In the genomic region with DNA sequence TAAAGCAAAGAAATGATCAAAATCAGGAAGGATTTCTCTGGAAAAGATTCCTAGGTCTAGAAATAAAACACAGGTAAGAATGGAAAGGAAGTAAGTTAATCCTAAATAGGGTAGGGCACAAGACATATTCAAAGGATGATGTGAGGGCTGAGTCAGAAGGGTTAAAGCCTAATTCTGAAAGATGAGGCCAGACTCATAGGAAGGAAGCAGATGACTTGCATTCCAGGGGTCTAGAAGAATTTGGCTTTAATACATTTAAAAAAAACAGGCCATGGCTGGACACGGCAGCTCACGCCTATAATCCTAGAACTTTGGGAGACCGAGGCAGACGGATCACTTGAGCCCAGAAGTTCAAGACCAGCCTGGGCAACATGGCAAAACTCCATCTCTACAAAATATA, we compare ENCODE assay signal across 12 cellular contexts. TPM values are rescaled to one million over a fixed set of nuclear protein-coding genes. Genes with fewer than 3 reads are reported as not detected.
DNase-seq lines count a peak whose midpoint lies in the region; FAIRE-seq and TF ChIP-seq lines count a peak whose summit lies in the region.
"Had no signal": no experiment of that assay in that cellular context is flagged by ENCODE, and none has a peak within 500 bp of the region (broad histone marks: within the 10 kb centered on the region; RNA-seq: fewer than 3 reads in every experiment).

No MANE protein-coding gene starts in this region.

- no peak overlapping the region for H3K27ac ChIP-seq in endodermal cell (ENCODE audit: low read depth, low read length)

- TF ChIP-seq CTCF in endodermal cell (conservative IDR thresholded peaks at IDR 0.05) = no peak
- TF ChIP-seq CTCF in osteocyte (IDR thresholded peaks at IDR 0.05) = no peak

- peak overlapping the region; percentile 8 for H3K4me3 ChIP-seq in endodermal cell (ENCODE audit: low read length)

- peak overlapping the region; percentile 3 for H3K27ac Mint-ChIP-seq in endodermal cell
- peak overlapping the region; percentile 59 for H3K27ac Mint-ChIP-seq in osteocyte (ENCODE audit: unreplicated experiment)

- H3K36me3 Mint-ChIP-seq in endodermal cell (ENCODE audit: low read depth) = peaks cover 61% of the 10 kb centered on the region
- H3K36me3 Mint-ChIP-seq in osteocyte (ENCODE audit: unreplicated experiment) = peaks cover 56% of the 10 kb centered on the region

- no peak overlapping the region for H3K9ac ChIP-seq in endodermal cell (ENCODE audit: extremely low read depth, low read length, poor library complexity, severe bottlenecking)

- H3K36me3 ChIP-seq in endodermal cell (ENCODE audit: control insufficient read depth, insufficient read depth, low read length) = peaks cover 65% of the 10 kb centered on the region

- H3K9me3 ChIP-seq in endodermal cell (ENCODE audit: control insufficient read depth, low read length) = no peaks in the 10 kb centered on the region

- WGBS in endodermal cell (ENCODE audit: insufficient coverage in 1 of 2, insufficient read length in 1 of 2), 2 experiments = 74 to 88% methylated on average over 4 of the region's 4 CpGs

- no peaks in the 10 kb centered on the region for H3K27me3 ChIP-seq in endodermal cell (ENCODE audit: control insufficient read depth, insufficient read depth, low read length, poor library complexity, severe bottlenecking)

- H3K4me3 Mint-ChIP-seq in endodermal cell (no peak overlapping the region), osteocyte (ENCODE audit: unreplicated experiment) (peak overlapping the region; percentile 97)
- H3K4me3 Mint-ChIP-seq: stimulated activated naive B cell treated with anti-CD40 and anti-IgM and Interleukin-4, amounts not matched to agents 10 μg/mL and 1 μg/mL and 100 μg/mL, for 72 hours had no signal

- H3K27me3 Mint-ChIP-seq in endodermal cell (ENCODE audit: insufficient read depth) (no peaks in the 10 kb centered on the region), osteocyte (ENCODE audit: unreplicated experiment) (no peaks in the 10 kb centered on the region)
- H3K27me3 Mint-ChIP-seq: stimulated activated naive B cell treated with anti-CD40 and anti-IgM and Interleukin-4, amounts not matched to agents 10 μg/mL and 1 μg/mL and 100 μg/mL, for 72 hours had no signal

- H3K4me1 Mint-ChIP-seq in endodermal cell = peaks cover 9% of the 10 kb centered on the region
- H3K4me1 Mint-ChIP-seq in osteocyte (ENCODE audit: unreplicated experiment) = peaks cover 72% of the 10 kb centered on the region

- no peak for FAIRE-seq in GM19239 (lab: Jason Lieb, UNC)
- FAIRE-seq: GM12892 had no signal

- DNase-seq in EH (ENCODE audit: low read depth) (peak; percentile 94), RKO (ENCODE audit: low spot score) (peak; percentile 97), endodermal cell (no peak), osteocyte (ENCODE audit: extremely low spot score, unreplicated experiment) (no peak), NCI-H2029 (lab: John Stamatoyannopoulos, UW) (no peak), NCI-H510A (lab: John Stamatoyannopoulos, UW) (no peak), GM19239 (ENCODE audit: insufficient read length, low spot score) (no peak), activated gamma-delta T cell (lab: John Stamatoyannopoulos, UW) (no peak)
- DNase-seq: GOT3; NCI-H2171; stimulated activated naive B cell treated with anti-CD40 and anti-IgM and Interleukin-4, amounts not matched to agents 10 μg/mL and 1 μg/mL and 100 μg/mL, for 72 hours had no signal

- H3K9me3 Mint-ChIP-seq in endodermal cell = no peaks in the 10 kb centered on the region
- H3K9me3 Mint-ChIP-seq in osteocyte (ENCODE audit: unreplicated experiment) = no peaks in the 10 kb centered on the region
- H3K9me3 Mint-ChIP-seq: stimulated activated naive B cell treated with anti-CD40 and anti-IgM and Interleukin-4, amounts not matched to agents 10 μg/mL and 1 μg/mL and 100 μg/mL, for 72 hours had no signal

- no peaks in the 10 kb centered on the region for H3K4me1 ChIP-seq in endodermal cell (ENCODE audit: control insufficient read depth, insufficient read depth, low read length)

RNA-seq across cellular contexts. Expression of a gene that starts 3.2 kb away (rescaled TPM):
- total RNA-seq in endodermal cell (100 to 1,000 TPM; 187 to 200 TPM), osteocyte (207 and 208 TPM in 2 replicates)
- polyA plus RNA-seq in endodermal cell (2013, experiment 1 of 2) = 163 TPM
- polyA plus RNA-seq in endodermal cell (2013, experiment 2 of 2) = 164 TPM

Comparison
In these comparisons a context has a peak if more than half of its experiments do, and no peak if none do; other contexts are left out.
1. DNase-seq: peak in EH (single experiment) and RKO (single experiment); none in endodermal cell (single experiment), osteocyte (single experiment), NCI-H2029 (single experiment), NCI-H510A (single experiment), GM19239 (single experiment) and activated gamma-delta T cell (single experiment).